ENCODE assay signal across 10 cellular contexts in the genomic region with DNA sequence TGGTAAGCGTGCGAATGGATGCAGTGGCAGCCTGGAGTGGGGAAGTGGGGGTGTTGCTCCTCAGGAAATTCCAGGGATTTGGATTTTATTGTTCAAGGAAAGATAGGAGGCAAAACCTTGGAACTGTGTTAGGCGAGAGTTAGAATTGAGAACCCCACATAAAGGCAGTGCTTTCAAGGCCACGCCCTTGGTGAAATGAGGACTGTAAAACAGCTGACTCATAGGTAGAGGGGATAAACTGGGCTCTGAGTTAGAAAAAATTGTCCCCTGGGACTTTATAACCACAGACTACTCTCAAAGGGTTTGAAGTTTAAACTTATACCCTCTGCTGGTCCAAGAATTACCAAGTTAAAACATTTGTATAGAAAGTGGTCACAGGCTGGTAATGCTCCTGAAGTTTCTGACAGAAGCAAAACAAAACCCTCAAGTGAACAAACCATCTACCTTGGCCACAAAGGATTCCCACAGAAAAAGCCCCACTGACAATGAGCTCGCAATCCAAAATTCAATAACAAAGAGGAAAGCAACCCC.
DNase-seq lines count a peak whose midpoint lies in the region; ATAC-seq and TF ChIP-seq lines count a peak whose summit lies in the region.
"Had no signal": no experiment of that assay in that cellular context is flagged by ENCODE, and none has a peak within 500 bp of the region (broad histone marks: within the 10 kb centered on the region; RNA-seq: fewer than 3 reads in every experiment).

No MANE protein-coding gene starts in this region.

- 91% methylated on average over 5 of the region's 5 CpGs for WGBS in prostate gland

- TF ChIP-seq CTCF in HEK293 (tag by site-specific recombination; IDR thresholded peaks at IDR 0.05): no peak
- 0 out of 2 replicates have a peak, but pooled peaks have one; percentile 6 for TF ChIP-seq CTCF in Loucy (conservative IDR thresholded peaks at IDR 0.05; ENCODE audit: low read length)
- TF ChIP-seq CTCF in prostate gland (IDR thresholded peaks at IDR 0.05): no peak

- no peaks in the 10 kb centered on the region for H3K4me1 ChIP-seq in HEK293 (ENCODE audit: control insufficient read depth, insufficient read depth, low read length)
- peaks cover 5% of the 10 kb centered on the region for H3K4me1 ChIP-seq in Loucy (ENCODE audit: insufficient read depth, low read length, poor library complexity, severe bottlenecking)
- no peaks in the 10 kb centered on the region for H3K4me1 ChIP-seq in prostate gland (replicated peaks)

- intact Hi-C loops in prostate gland (cut with DNase I): no loop called here

- H3K4me3 ChIP-seq in HEK293 (ENCODE audit: low read depth, low read length): no peak overlapping the region
- no peak overlapping the region for H3K4me3 ChIP-seq in Loucy (ENCODE audit: low read length, poor library complexity, severe bottlenecking)
- H3K4me3 ChIP-seq in prostate gland: no peak overlapping the region

- peak; percentile 47 for DNase-seq in pulmonary artery endothelial cell (ENCODE audit: low read depth, low spot score)
- DNase-seq in NCI-H69 (lab: John Stamatoyannopoulos, UW): no peak
- DNase-seq in T-helper 2 cell: no peak
- DNase-seq in activated T-cell treated with anti-CD3 and anti-CD28 coated beads, Interleukin-2, amount 50 U/mL, for 1 hour: no peak
- no peak for DNase-seq in prostate gland (ENCODE audit: low spot score)
- DNase-seq: SW 1271 had no signal

- no peak overlapping the region for H3K27ac ChIP-seq in HEK293 (ENCODE audit: extremely low read depth, low read depth, low read length)
- H3K27ac ChIP-seq in prostate gland: no peak overlapping the region
- H3K27ac ChIP-seq: neutrophil had no signal

- H3K4me2 ChIP-seq in Loucy (ENCODE audit: low read depth, low read length, poor library complexity, severe bottlenecking): peak overlapping the region; percentile 33

- no peaks in the 10 kb centered on the region for H3K27me3 ChIP-seq in Loucy (ENCODE audit: insufficient read depth, low read length, poor library complexity, severe bottlenecking)
- no peaks in the 10 kb centered on the region for H3K27me3 ChIP-seq in prostate gland (replicated peaks; ENCODE audit: insufficient read depth)
- H3K27me3 ChIP-seq: neutrophil had no signal

- peak; percentile 67 for ATAC-seq in GM18907 (IDR thresholded peaks at IDR 0.05; ENCODE audit: unreplicated experiment)

- no peak overlapping the region for H3K9ac ChIP-seq in Loucy (ENCODE audit: low read depth, low read length, poor library complexity, severe bottlenecking)

- H3K36me3 ChIP-seq in HEK293 (ENCODE audit: control insufficient read depth in 2 of 2, insufficient read depth in 1 of 2, low read length in 2 of 2): no peaks in the 10 kb centered on the region
- no peaks in the 10 kb centered on the region for H3K36me3 ChIP-seq in Loucy (ENCODE audit: insufficient read depth, low read length)
- H3K36me3 ChIP-seq in prostate gland: no peaks in the 10 kb centered on the region
- H3K36me3 ChIP-seq: neutrophil had no signal

- H3F3A ChIP-seq in Loucy (ENCODE audit: low read depth): no peaks in the 10 kb centered on the region

- CTCF ChIA-PET in HEK293 (lab: Yijun Ruan, JAX): no interaction called here

- POLR2A ChIA-PET in HEK293 (lab: Yijun Ruan, JAX): no interaction called here

- no peaks in the 10 kb centered on the region for H3K9me2 ChIP-seq in Loucy (replicated peaks; ENCODE audit: low read depth, low read length)

- H3K9me3 ChIP-seq in HEK293 (ENCODE audit: control insufficient read depth, insufficient read depth, low read depth, low read length) (no peaks in the 10 kb centered on the region), Loucy (ENCODE audit: insufficient read depth, low read depth, low read length) (no peaks in the 10 kb centered on the region), prostate gland (no peaks in the 10 kb centered on the region)
- H3K9me3 ChIP-seq: neutrophil had no signal

- H3K79me2 ChIP-seq in Loucy (ENCODE audit: insufficient read depth, low read length): no peaks in the 10 kb centered on the region

- TF ChIP-seq POLR2A in prostate gland (IDR thresholded peaks at IDR 0.05): no peak

- no peaks in the 10 kb centered on the region for H4K20me1 ChIP-seq in Loucy (ENCODE audit: insufficient read depth, low read length, poor library complexity, severe bottlenecking)

- no peak overlapping the region for H2AFZ ChIP-seq in Loucy (ENCODE audit: low read length)

TF ChIP-seq in HEK293, 187 proteins besides CTCF, POLR2A, EP300 and RAD21:
- TF ChIP-seq, protein P1, sequence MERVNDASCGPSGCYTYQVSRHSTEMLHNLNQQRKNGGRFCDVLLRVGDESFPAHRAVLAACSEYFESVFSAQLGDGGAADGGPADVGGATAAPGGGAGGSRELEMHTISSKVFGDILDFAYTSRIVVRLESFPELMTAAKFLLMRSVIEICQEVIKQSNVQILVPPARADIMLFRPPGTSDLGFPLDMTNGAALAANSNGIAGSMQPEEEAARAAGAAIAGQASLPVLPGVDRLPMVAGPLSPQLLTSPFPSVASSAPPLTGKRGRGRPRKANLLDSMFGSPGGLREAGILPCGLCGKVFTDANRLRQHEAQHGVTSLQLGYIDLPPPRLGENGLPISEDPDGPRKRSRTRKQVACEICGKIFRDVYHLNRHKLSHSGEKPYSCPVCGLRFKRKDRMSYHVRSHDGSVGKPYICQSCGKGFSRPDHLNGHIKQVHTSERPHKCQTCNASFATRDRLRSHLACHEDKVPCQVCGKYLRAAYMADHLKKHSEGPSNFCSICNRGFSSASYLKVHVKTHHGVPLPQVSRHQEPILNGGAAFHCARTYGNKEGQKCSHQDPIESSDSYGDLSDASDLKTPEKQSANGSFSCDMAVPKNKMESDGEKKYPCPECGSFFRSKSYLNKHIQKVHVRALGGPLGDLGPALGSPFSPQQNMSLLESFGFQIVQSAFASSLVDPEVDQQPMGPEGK (tag by site-specific recombination; IDR thresholded peaks at IDR 0.05): no peak
- TF ChIP-seq, protein P2, sequence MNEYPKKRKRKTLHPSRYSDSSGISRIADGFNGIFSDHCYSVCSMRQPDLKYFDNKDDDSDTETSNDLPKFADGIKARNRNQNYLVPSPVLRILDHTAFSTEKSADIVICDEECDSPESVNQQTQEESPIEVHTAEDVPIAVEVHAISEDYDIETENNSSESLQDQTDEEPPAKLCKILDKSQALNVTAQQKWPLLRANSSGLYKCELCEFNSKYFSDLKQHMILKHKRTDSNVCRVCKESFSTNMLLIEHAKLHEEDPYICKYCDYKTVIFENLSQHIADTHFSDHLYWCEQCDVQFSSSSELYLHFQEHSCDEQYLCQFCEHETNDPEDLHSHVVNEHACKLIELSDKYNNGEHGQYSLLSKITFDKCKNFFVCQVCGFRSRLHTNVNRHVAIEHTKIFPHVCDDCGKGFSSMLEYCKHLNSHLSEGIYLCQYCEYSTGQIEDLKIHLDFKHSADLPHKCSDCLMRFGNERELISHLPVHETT (tag by site-specific recombination; IDR thresholded peaks at IDR 0.05): no peak
- no peak for TF ChIP-seq ZNF155 (tag by site-specific recombination; IDR thresholded peaks at IDR 0.05)
- TF ChIP-seq SETDB1 (IDR thresholded peaks at IDR 0.05; ENCODE audit: insufficient read length, low read length): peak; percentile 94
- TF ChIP-seq, protein P3, sequence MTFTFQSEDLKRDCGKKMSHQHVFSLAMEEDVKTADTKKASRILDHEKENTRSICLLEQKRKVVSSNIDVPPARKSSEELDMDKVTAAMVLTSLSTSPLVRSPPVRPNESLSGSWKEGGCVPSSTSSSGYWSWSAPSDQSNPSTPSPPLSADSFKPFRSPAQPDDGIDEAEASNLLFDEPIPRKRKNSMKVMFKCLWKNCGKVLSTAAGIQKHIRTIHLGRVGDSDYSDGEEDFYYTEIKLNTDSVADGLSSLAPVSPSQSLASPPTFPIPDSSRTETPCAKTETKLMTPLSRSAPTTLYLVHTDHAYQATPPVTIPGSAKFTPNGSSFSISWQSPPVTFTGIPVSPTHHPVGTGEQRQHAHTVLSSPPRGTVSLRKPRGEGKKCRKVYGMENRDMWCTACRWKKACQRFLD (tag by site-specific recombination; IDR thresholded peaks at IDR 0.05): no peak
- TF ChIP-seq ZNF114 (tag by site-specific recombination; IDR thresholded peaks at IDR 0.05): no peak
- TF ChIP-seq ZNF221 (tag by site-specific recombination; IDR thresholded peaks at IDR 0.05; ENCODE audit: borderline replicate concordance): no peak
- TF ChIP-seq, protein P4, sequence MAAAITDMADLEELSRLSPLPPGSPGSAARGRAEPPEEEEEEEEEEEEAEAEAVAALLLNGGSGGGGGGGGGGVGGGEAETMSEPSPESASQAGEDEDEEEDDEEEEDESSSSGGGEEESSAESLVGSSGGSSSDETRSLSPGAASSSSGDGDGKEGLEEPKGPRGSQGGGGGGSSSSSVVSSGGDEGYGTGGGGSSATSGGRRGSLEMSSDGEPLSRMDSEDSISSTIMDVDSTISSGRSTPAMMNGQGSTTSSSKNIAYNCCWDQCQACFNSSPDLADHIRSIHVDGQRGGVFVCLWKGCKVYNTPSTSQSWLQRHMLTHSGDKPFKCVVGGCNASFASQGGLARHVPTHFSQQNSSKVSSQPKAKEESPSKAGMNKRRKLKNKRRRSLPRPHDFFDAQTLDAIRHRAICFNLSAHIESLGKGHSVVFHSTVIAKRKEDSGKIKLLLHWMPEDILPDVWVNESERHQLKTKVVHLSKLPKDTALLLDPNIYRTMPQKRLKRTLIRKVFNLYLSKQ (tag by site-specific recombination; IDR thresholded peaks at IDR 0.05; ENCODE audit: borderline replicate concordance): no peak
- no peak for TF ChIP-seq ZNF184 (tag by site-specific recombination; IDR thresholded peaks at IDR 0.05)
- peak; percentile 72; the same call in 1 of the 2 replicates for TF ChIP-seq TRIM28 (IDR thresholded peaks at IDR 0.05; ENCODE audit: borderline replicate concordance, low read length)
- TF ChIP-seq, protein P5, sequence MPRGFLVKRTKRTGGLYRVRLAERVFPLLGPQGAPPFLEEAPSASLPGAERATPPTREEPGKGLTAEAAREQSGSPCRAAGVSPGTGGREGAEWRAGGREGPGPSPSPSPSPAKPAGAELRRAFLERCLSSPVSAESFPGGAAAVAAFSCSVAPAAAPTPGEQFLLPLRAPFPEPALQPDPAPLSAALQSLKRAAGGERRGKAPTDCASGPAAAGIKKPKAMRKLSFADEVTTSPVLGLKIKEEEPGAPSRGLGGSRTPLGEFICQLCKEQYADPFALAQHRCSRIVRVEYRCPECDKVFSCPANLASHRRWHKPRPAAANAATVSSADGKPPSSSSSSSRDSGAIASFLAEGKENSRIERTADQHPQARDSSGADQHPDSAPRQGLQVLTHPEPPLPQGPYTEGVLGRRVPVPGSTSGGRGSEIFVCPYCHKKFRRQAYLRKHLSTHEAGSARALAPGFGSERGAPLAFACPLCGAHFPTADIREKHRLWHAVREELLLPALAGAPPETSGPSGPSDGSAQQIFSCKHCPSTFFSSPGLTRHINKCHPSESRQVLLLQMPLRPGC (tag by site-specific recombination; IDR thresholded peaks at IDR 0.05): no peak
- no peak for TF ChIP-seq ZNF548 (tag by site-specific recombination; IDR thresholded peaks at IDR 0.05)
